In the genomic region with DNA sequence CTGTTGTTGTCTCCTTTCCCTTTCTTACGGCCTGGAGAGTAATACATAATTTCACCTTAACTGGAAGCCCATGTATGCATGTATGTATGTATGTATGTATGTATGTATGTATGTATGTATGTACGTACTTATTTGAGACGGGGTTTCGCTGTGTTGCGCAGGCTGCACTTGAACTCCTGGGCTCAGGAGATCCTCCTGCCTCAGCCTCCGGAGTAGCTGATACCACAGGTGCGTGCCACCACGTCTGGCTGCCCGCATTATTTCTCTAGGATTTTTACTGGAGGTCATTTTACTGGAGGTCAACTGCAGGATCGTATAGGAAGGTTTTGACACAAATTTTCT, we compare ENCODE assay signal across 8 cellular contexts. TPM values are rescaled to one million over a fixed set of nuclear protein-coding genes. Genes with fewer than 3 reads are reported as not detected.
DNase-seq lines count a peak whose midpoint lies in the region; ATAC-seq and TF ChIP-seq lines count a peak whose summit lies in the region.

No MANE protein-coding gene starts in this region.

- no peaks in the 10 kb centered on the region for H3K9me2 ChIP-seq in SU-DHL-6 (replicated peaks; ENCODE audit: insufficient read depth, low read length)

- TF ChIP-seq RAD21 in liver (IDR thresholded peaks at IDR 0.05), result no peak

- H3K4me1 ChIP-seq in heart right ventricle (peaks cover 0 to 21% (median 12%) of the 10 kb centered on the region in 9 donors), liver (ENCODE audit: control insufficient read depth in 4 of 4, insufficient read depth in 4 of 4, low read length in 3 of 4) (peaks cover 5 to 20% (median 15%) of the 10 kb centered on the region in 4 donors), tibial nerve (peaks cover 0 to 19% (median 11%) of the 10 kb centered on the region in 4 donors)

- H3K27me3 ChIP-seq in heart right ventricle (peaks cover 0 to 16% (median 0%) of the 10 kb centered on the region in 7 donors), SU-DHL-6 (ENCODE audit: low read length) (no peaks in the 10 kb centered on the region), liver (ENCODE audit: control insufficient read depth in 4 of 4, insufficient read depth in 4 of 4, low read length in 3 of 4) (no peaks in the 10 kb centered on the region), tibial nerve (no peaks in the 10 kb centered on the region)

- 50 to 51% methylated on average over 10 of the region's 10 CpGs for WGBS in heart right ventricle, 2 donors
- 48% methylated on average over 10 of the region's 10 CpGs for WGBS in liver
- 50 to 53% methylated on average over 10 of the region's 10 CpGs for WGBS in tibial nerve, 2 donors

- TF ChIP-seq CTCF in heart right ventricle (IDR thresholded peaks at IDR 0.05) (no peak), SU-DHL-6 (IDR thresholded peaks at IDR 0.05; ENCODE audit: insufficient read depth, low read length, poor library complexity, severe bottlenecking) (no peak), liver (IDR thresholded peaks at IDR 0.05; ENCODE audit: low read depth, low read length, missing input control) (no peak), tibial nerve (IDR thresholded peaks at IDR 0.05) (no peak)

- H3K9me3 ChIP-seq in heart right ventricle (peaks cover 0 to 5% (median 0%) of the 10 kb centered on the region in 11 donors), SU-DHL-6 (ENCODE audit: insufficient read depth, low read length) (no peaks in the 10 kb centered on the region), liver (ENCODE audit: control insufficient read depth in 4 of 4, low read length in 3 of 4) (no peaks in the 10 kb centered on the region), tibial nerve (no peaks in the 10 kb centered on the region)

- H3K27ac ChIP-seq in heart right ventricle (peak overlapping the region in 2 of 10 donors; percentile 51), SU-DHL-6 (ENCODE audit: low read depth, low read length) (no peak overlapping the region), liver (ENCODE audit: low read depth in 1 of 2, low read length in 2 of 2) (no peak overlapping the region), tibial nerve (peak overlapping the region in 3 of 4 donors; percentile 37 to 87 (median 50))

- peaks cover 16% of the 10 kb centered on the region for H3K79me2 ChIP-seq in SU-DHL-6 (ENCODE audit: insufficient read depth, low read length)

- intact Hi-C loops in heart right ventricle (cut with DNase I) (no loop called here), cardiac septum (cut with DNase I) (loop anchor here (5.0 kb wide), 1 partner anchor 171 kb away; a partner anchor contains a TSS)

- H3K4me2 ChIP-seq in SU-DHL-6 (ENCODE audit: low read depth, low read length, poor library complexity, severe bottlenecking), result peak overlapping the region; percentile 49

- no peak for TF ChIP-seq POLR2A in tibial nerve (IDR thresholded peaks at IDR 0.05)

- H3K9ac ChIP-seq in SU-DHL-6 (ENCODE audit: low read length) (0 out of 2 replicates have a peak overlapping the region, but pooled peaks have one; percentile 2), liver (ENCODE audit: low read depth in 1 of 2, low read length in 2 of 2) (no peak overlapping the region)

- H4K20me1 ChIP-seq in SU-DHL-6 (ENCODE audit: low read depth, low read length), result no peaks in the 10 kb centered on the region

- no peak for TF ChIP-seq EP300 in tibial nerve (IDR thresholded peaks at IDR 0.05)

- DNase-seq in heart right ventricle (no peak), cardiac septum (ENCODE audit: low spot score) (no peak), tibial nerve (ENCODE audit: low spot score in 2 of 2) (no peak), putamen (ENCODE audit: low spot score) (no peak), NCI-H1105 treated with DMSO at 0.1 percent for 48 hours (lab: John Stamatoyannopoulos, UW) (no peak)

- H3K4me3 ChIP-seq in heart right ventricle (peak overlapping the region in 7 of 10 donors; percentile 5 to 92 (median 85)), SU-DHL-6 (ENCODE audit: insufficient read depth, low read length, poor library complexity, severe bottlenecking) (peak overlapping the region; percentile 11), liver (ENCODE audit: low read depth in 1 of 3, low read length in 3 of 3) (peak overlapping the region; percentile 9 to 31 (median 9)), tibial nerve (peak overlapping the region in 2 of 4 donors; percentile 22 to 74)

- no peak for ATAC-seq in heart right ventricle
- ATAC-seq in GM21737 (IDR thresholded peaks at IDR 0.05; ENCODE audit: unreplicated experiment), result no peak

- H2AFZ ChIP-seq in SU-DHL-6 (ENCODE audit: low read depth, low read length, severe bottlenecking), result peak overlapping the region; percentile 86

- H3F3A ChIP-seq in SU-DHL-6 (ENCODE audit: insufficient read depth), result no peaks in the 10 kb centered on the region

- H3K36me3 ChIP-seq in heart right ventricle (peaks cover 0 to 28% (median 9%) of the 10 kb centered on the region in 9 donors), SU-DHL-6 (ENCODE audit: low read length) (0 out of 2 replicates have a peak, but pooled peaks cover 9% of the 10 kb centered on the region), liver (ENCODE audit: control insufficient read depth in 4 of 4, insufficient read depth in 3 of 4, low read depth in 1 of 4, low read length in 3 of 4) (peaks cover 6 to 21% (median 14%) of the 10 kb centered on the region in 4 donors), tibial nerve (peaks cover 2 to 29% (median 18%) of the 10 kb centered on the region in 3 donors)

TF ChIP-seq in liver, 16 proteins besides CTCF, POLR2A, EP300 and RAD21:
- TF ChIP-seq EGR1 (IDR thresholded peaks at IDR 0.05; ENCODE audit: low read depth in 2 of 2), result no peak
- TF ChIP-seq GABPA (IDR thresholded peaks at IDR 0.05 in 1 of 2, conservative IDR thresholded peaks at IDR 0.05 in 1 of 2), result no peak
- TF ChIP-seq FOXA1 (IDR thresholded peaks at IDR 0.05), result no peak
- TF ChIP-seq, protein P1, sequence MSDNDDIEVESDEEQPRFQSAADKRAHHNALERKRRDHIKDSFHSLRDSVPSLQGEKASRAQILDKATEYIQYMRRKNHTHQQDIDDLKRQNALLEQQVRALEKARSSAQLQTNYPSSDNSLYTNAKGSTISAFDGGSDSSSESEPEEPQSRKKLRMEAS (IDR thresholded peaks at IDR 0.05), result no peak
TF ChIP-seq in liver: peak in this region for 0.

RNA-seq across cellular contexts. Expression of a gene that starts 0.6 kb away (rescaled TPM):
- total RNA-seq in heart right ventricle (100 to 1,000 TPM in 7 of 10 donors, 10 to 100 TPM in 3; 84.9 to 181 (median 113) TPM), cardiac septum (133 TPM), liver (100 to 1,000 TPM; 136 to 357 TPM), tibial nerve (100 to 1,000 TPM; 185 to 288 (median 224) TPM)
- polyA plus RNA-seq in heart right ventricle (100 to 1,000 TPM in 1 of 2 donors, 10 to 100 TPM in 1; 96.9 to 173 TPM), liver (100 to 1,000 TPM; 153 to 280 TPM)

RNA-seq across cellular contexts. Expression of a gene that starts 45.3 kb away (rescaled TPM):
- total RNA-seq in heart right ventricle (10 to 100 TPM in 2 of 10 donors, 1 to 10 TPM in 8; 3.4 to 13.1 (median 6.6) TPM), cardiac septum (6.1 TPM), liver (1 to 10 TPM; 1.0 to 1.7 TPM), tibial nerve (1 to 10 TPM; 1.1 to 5.7 (median 2.5) TPM)
- polyA plus RNA-seq in heart right ventricle (10 to 100 TPM in 1 of 2 donors, 1 to 10 TPM in 1; 5.3 to 17.3 TPM), liver (under 1 TPM; 0.18 to 0.28 TPM)

RNA-seq across cellular contexts. Expression of a gene that starts 51.6 kb away (rescaled TPM):
- 10 to 100 TPM; 21.1 to 37.4 (median 26.9) TPM for total RNA-seq in heart right ventricle
- 10 to 100 TPM; 29.8 to 36.6 TPM for polyA plus RNA-seq in heart right ventricle
- 25.1 TPM for total RNA-seq in cardiac septum
- total RNA-seq in liver, result 10 to 100 TPM; 26.9 to 39.4 TPM
- polyA plus RNA-seq in liver, result 10 to 100 TPM; 16.9 to 22.3 TPM
- total RNA-seq in tibial nerve, result 100 to 1,000 TPM in 1 of 4 donors, 10 to 100 TPM in 3; 47.1 to 115 (median 80.1) TPM

RNA-seq across cellular contexts. Expression of a gene that starts 58.8 kb away (rescaled TPM):
- 10 to 100 TPM; 37.0 to 74.0 (median 52.0) TPM for total RNA-seq in heart right ventricle
- polyA plus RNA-seq in heart right ventricle, result 10 to 100 TPM; 21.7 to 61.7 TPM
- total RNA-seq in cardiac septum, result 46.3 TPM
- 10 to 100 TPM; 28.1 to 69.1 TPM for total RNA-seq in liver
- 10 to 100 TPM; 36.6 to 39.9 TPM for polyA plus RNA-seq in liver
- 100 to 1,000 TPM in 2 of 4 donors, 10 to 100 TPM in 2; 79.1 to 156 (median 99.0) TPM for total RNA-seq in tibial nerve

Comparison
In these comparisons a context has a peak if more than half of its experiments do, and no peak if none do; other contexts are left out.
1. H3K27ac ChIP-seq: peak in tibial nerve (3 of 4); none in SU-DHL-6 (single experiment) and liver (0 of 2).